Comparison of ENCODE assay signal across 1 cellular context in genomic region chr11:46944356-46944755, GRCh38.
TF ChIP-seq lines count a peak whose summit lies in the region.

No MANE protein-coding gene starts in this region.

TF ChIP-seq in H1, 55 proteins besides CTCF, POLR2A, EP300 and RAD21:
- TF ChIP-seq TCF12 (IDR thresholded peaks at IDR 0.05; ENCODE audit: low read depth, low read length) (no peak), TEAD4 (IDR thresholded peaks at IDR 0.05; ENCODE audit: low read depth, low read length) (no peak), NANOG (IDR thresholded peaks at IDR 0.05; ENCODE audit: insufficient read depth, low read depth, low read length, poor library complexity, severe bottlenecking) (no peak), GTF2F1 (IDR thresholded peaks at IDR 0.05; ENCODE audit: borderline replicate concordance, low read depth, low read length) (no peak), FOSL1 (IDR thresholded peaks at IDR 0.05; ENCODE audit: insufficient read depth, low read depth, low read length) (no peak), ASH2L (IDR thresholded peaks at IDR 0.05; ENCODE audit: low read length) (no peak), SIX5 (IDR thresholded peaks at IDR 0.05; ENCODE audit: low read depth, low read length) (no peak), NRF1 (IDR thresholded peaks at IDR 0.05; ENCODE audit: low read depth, low read length) (no peak)
- TF ChIP-seq, protein P1, sequence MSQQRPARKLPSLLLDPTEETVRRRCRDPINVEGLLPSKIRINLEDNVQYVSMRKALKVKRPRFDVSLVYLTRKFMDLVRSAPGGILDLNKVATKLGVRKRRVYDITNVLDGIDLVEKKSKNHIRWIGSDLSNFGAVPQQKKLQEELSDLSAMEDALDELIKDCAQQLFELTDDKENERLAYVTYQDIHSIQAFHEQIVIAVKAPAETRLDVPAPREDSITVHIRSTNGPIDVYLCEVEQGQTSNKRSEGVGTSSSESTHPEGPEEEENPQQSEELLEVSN (IDR thresholded peaks at IDR 0.05) = no peak
